ENCODE assay signal across 28 cellular contexts in the genomic region with DNA sequence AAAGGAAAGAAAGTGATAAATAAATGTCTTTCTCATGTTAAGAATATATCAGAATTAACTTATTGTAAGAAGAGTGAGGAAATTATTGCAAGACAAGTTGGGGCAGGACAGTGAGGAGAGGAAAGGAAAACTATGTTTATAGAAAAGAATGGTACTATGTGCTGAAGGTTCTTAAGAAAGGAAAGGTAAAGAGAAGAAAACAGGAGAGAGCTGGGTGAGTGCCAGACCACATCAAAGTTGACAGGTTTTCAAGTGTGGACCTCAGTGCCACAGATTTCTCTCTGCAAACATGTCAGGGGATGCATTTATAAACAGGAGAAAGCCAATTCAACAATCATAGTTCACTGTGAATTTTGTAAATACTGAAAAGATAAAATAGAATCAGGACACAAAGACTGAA.
"Had no signal": no experiment of that assay in that cellular context is flagged by ENCODE, and none has a peak within 500 bp of the region (broad histone marks: within the 10 kb centered on the region; RNA-seq: fewer than 3 reads in every experiment).

No MANE protein-coding gene starts in this region.

- H3K4me3 ChIP-seq: ascending aorta, coronary artery, dorsolateral prefrontal cortex, gastroesophageal sphincter, hepatocyte, sigmoid colon, thyroid gland, upper lobe of left lung had no signal

- H3K27ac Mint-ChIP-seq: activated CD4-positive, alpha-beta T cell treated with anti-CD3 and anti-CD28 coated beads for 36 hours; activated naive CD4-positive, alpha-beta T cell treated with anti-CD3 and anti-CD28 coated beads, Interleukin-2, amount 10 ng/mL, durations not matched to agents 7 days and 5 days; activated naive CD8-positive, alpha-beta T cell treated with anti-CD3 and anti-CD28 coated beads, Interleukin-2, amount 10 ng/mL, durations not matched to agents 7 days and 5 days; brain; mesothelial cell of epicardium; nephron progenitor cell; progenitor cell of endocrine pancreas; stimulated activated effector memory CD8-positive, alpha-beta T cell treated with anti-CD3 and anti-CD28 coated beads, Interleukin-12 subunit alpha, Interleukin-12 subunit beta, amount 100 ng/mL, for 72 hours; stimulated activated naive CD8-positive, alpha-beta T cell treated with anti-CD3 and anti-CD28 coated beads, Interleukin-15, Interleukin-2, amounts not matched to agents 100 ng/mL and 50 ng/mL, for 24 hours; T-helper 2 cell treated with Interferon-gamma antibody and Interleukin-4, amounts not matched to agents 5 μg/mL and 100 μg/mL, for 36 hours had no signal

- DNase-seq: activated CD4-positive, alpha-beta T cell treated with anti-CD3 and anti-CD28 coated beads for 36 hours; activated CD4-positive, CD25-positive, alpha-beta regulatory T cell; activated effector memory CD4-positive, alpha-beta T cell treated with Interleukin-2 at 50 U/mL for 16 hours; activated naive CD4-positive, alpha-beta T cell treated with anti-CD3 and anti-CD28 coated beads, Interleukin-2, amount 10 ng/mL, durations not matched to agents 7 days and 5 days; activated naive CD8-positive, alpha-beta T cell treated with anti-CD3 and anti-CD28 coated beads, Interleukin-2, amount 10 ng/mL, durations not matched to agents 7 days and 5 days; dorsolateral prefrontal cortex; effector memory CD4-positive, alpha-beta T cell; erythroblast; islet precursor cell; left cardiac atrium; naive B cell; nephron progenitor cell; sigmoid colon; small intestine; stimulated activated CD4-positive, alpha-beta T cell treated with anti-CD3 and anti-CD28 coated beads, Interleukin-4, amount 100 ng/mL, for 24 hours; thyroid gland; upper lobe of left lung had no signal

- H3K27ac ChIP-seq: ascending aorta, coronary artery, dorsolateral prefrontal cortex, gastroesophageal sphincter, hepatocyte, neutrophil, sigmoid colon, thyroid gland, upper lobe of left lung had no signal

- H3K27me3 Mint-ChIP-seq: activated CD4-positive, alpha-beta T cell treated with anti-CD3 and anti-CD28 coated beads for 36 hours; activated naive CD4-positive, alpha-beta T cell treated with anti-CD3 and anti-CD28 coated beads, Interleukin-2, amount 10 ng/mL, durations not matched to agents 7 days and 5 days; activated naive CD8-positive, alpha-beta T cell treated with anti-CD3 and anti-CD28 coated beads, Interleukin-2, amount 10 ng/mL, durations not matched to agents 7 days and 5 days; naive B cell; progenitor cell of endocrine pancreas; stimulated activated naive CD8-positive, alpha-beta T cell treated with anti-CD3 and anti-CD28 coated beads, Interleukin-15, Interleukin-2, amounts not matched to agents 100 ng/mL and 50 ng/mL, for 24 hours had no signal

- H3K4me3 Mint-ChIP-seq: activated CD4-positive, alpha-beta T cell treated with anti-CD3 and anti-CD28 coated beads for 36 hours; activated naive CD4-positive, alpha-beta T cell treated with anti-CD3 and anti-CD28 coated beads, Interleukin-2, amount 10 ng/mL, durations not matched to agents 7 days and 5 days; activated naive CD8-positive, alpha-beta T cell treated with anti-CD3 and anti-CD28 coated beads, Interleukin-2, amount 10 ng/mL, durations not matched to agents 7 days and 5 days; brain; mesothelial cell of epicardium; naive B cell; nephron progenitor cell; stimulated activated effector memory CD8-positive, alpha-beta T cell treated with anti-CD3 and anti-CD28 coated beads, Interleukin-12 subunit alpha, Interleukin-12 subunit beta, amount 100 ng/mL, for 72 hours; stimulated activated naive CD8-positive, alpha-beta T cell treated with anti-CD3 and anti-CD28 coated beads, Interleukin-15, Interleukin-2, amounts not matched to agents 100 ng/mL and 50 ng/mL, for 24 hours; T-helper 2 cell treated with Interferon-gamma antibody and Interleukin-4, amounts not matched to agents 5 μg/mL and 100 μg/mL, for 36 hours had no signal

- H3K9me3 Mint-ChIP-seq: activated naive CD8-positive, alpha-beta T cell treated with anti-CD3 and anti-CD28 coated beads, Interleukin-2, amount 10 ng/mL, durations not matched to agents 7 days and 5 days; brain; mesothelial cell of epicardium; nephron progenitor cell; T-helper 2 cell treated with Interferon-gamma antibody and Interleukin-4, amounts not matched to agents 5 μg/mL and 100 μg/mL, for 36 hours had no signal

- H3K36me3 ChIP-seq: ascending aorta, gastroesophageal sphincter, neutrophil, sigmoid colon, thyroid gland, upper lobe of left lung had no signal

- H3K27me3 ChIP-seq: ascending aorta, gastroesophageal sphincter, hepatocyte, neutrophil, sigmoid colon, thyroid gland, upper lobe of left lung had no signal

- H3K4me1 ChIP-seq: ascending aorta, gastroesophageal sphincter, sigmoid colon, thyroid gland, upper lobe of left lung had no signal

- H3K4me1 Mint-ChIP-seq: activated CD4-positive, alpha-beta T cell treated with anti-CD3 and anti-CD28 coated beads for 36 hours; activated naive CD4-positive, alpha-beta T cell treated with anti-CD3 and anti-CD28 coated beads, Interleukin-2, amount 10 ng/mL, durations not matched to agents 7 days and 5 days; brain; naive B cell; stimulated activated effector memory CD8-positive, alpha-beta T cell treated with anti-CD3 and anti-CD28 coated beads, Interleukin-12 subunit alpha, Interleukin-12 subunit beta, amount 100 ng/mL, for 72 hours had no signal

- H3K9me3 ChIP-seq: ascending aorta, gastroesophageal sphincter, neutrophil, sigmoid colon, thyroid gland, upper lobe of left lung had no signal

- H3K36me3 Mint-ChIP-seq: activated naive CD4-positive, alpha-beta T cell treated with anti-CD3 and anti-CD28 coated beads, Interleukin-2, amount 10 ng/mL, durations not matched to agents 7 days and 5 days; activated naive CD8-positive, alpha-beta T cell treated with anti-CD3 and anti-CD28 coated beads, Interleukin-2, amount 10 ng/mL, durations not matched to agents 7 days and 5 days; brain; mesothelial cell of epicardium; naive B cell; stimulated activated effector memory CD8-positive, alpha-beta T cell treated with anti-CD3 and anti-CD28 coated beads, Interleukin-12 subunit alpha, Interleukin-12 subunit beta, amount 100 ng/mL, for 72 hours had no signal
